In the genomic region with DNA sequence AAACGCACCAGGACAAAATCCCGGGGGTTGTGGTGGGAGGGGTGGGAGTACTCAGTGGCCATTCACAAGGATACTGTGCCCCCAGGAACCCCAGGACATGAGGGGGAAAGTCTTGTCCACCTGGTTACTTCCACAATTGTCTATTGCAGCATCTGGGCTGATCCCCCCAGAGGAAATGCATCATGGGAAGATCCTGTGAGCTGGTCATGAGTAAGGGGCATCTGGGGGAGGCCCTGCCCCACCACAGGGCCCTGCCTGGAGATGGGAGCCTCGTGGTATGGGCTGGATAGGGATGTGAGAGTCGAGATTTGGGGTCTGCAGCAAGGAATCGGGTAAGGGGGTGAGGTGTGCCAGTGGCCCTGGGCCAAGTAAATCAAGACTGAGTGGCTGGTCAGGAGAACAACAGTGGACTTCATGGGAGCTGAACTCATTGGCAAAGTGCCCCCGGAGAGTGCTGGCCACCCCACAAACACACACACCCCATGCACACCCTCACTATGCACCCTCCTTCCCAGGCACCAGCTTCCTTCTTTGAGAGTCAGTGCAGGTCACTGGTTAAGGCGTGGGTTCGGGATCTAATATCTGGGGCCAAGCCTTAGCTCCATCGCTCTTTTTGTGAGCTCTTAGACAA, we compare ENCODE assay signal across 21 cellular contexts. TPM values are rescaled to one million over a fixed set of nuclear protein-coding genes. Genes with fewer than 3 reads are reported as not detected.
DNase-seq lines count a peak whose midpoint lies in the region; ATAC-seq and TF ChIP-seq lines count a peak whose summit lies in the region.
"Had no signal": no experiment of that assay in that cellular context is flagged by ENCODE, and none has a peak within 500 bp of the region (broad histone marks: within the 10 kb centered on the region; RNA-seq: fewer than 3 reads in every experiment).

No MANE protein-coding gene starts in this region.

- TF ChIP-seq POLR2A in stomach (IDR thresholded peaks at IDR 0.05) = no peak

- H3K27me3 ChIP-seq in liver (ENCODE audit: control insufficient read depth in 4 of 4, insufficient read depth in 4 of 4, low read length in 3 of 4) (no peaks in the 10 kb centered on the region), stomach (no peaks in the 10 kb centered on the region)
- H3K27me3 ChIP-seq: right atrium auricular region had no signal

- H3K4me3 ChIP-seq in liver (ENCODE audit: low read depth in 1 of 3, low read length in 3 of 3) (peak overlapping the region; percentile 15 to 28 (median 21)), stomach (no peak overlapping the region)
- H3K4me3 ChIP-seq: mucosa of descending colon, right atrium auricular region had no signal

- H3K27me3 Mint-ChIP-seq in activated CD4-positive, alpha-beta T cell treated with anti-CD3 and anti-CD28 coated beads for 36 hours = peaks cover 3% of the 10 kb centered on the region
- H3K27me3 Mint-ChIP-seq in activated CD4-positive, alpha-beta T cell treated with anti-CD3 and anti-CD28 coated beads, Interleukin-2, amount 10 ng/mL, durations not matched to agents 24 days and 14 days = no peaks in the 10 kb centered on the region
- H3K27me3 Mint-ChIP-seq in T-helper 17 cell = no peaks in the 10 kb centered on the region
- H3K27me3 Mint-ChIP-seq: activated naive CD4-positive, alpha-beta T cell treated with anti-CD3 and anti-CD28 coated beads, Interleukin-2, amount 10 ng/mL, durations not matched to agents 7 days and 5 days had no signal

- CTCF ChIA-PET in activated CD4-positive, alpha-beta T cell treated with anti-CD3 and anti-CD28 coated beads for 36 hours (lab: Charles Lee) = interaction anchor here (1.0 to 2.3 kb wide), 4 partner anchors 12 to 95 kb away, joined by 5 to 7 read pairs (median 6); no protein-coding TSS in a partner anchor

- POLR2A ChIA-PET in activated CD4-positive, alpha-beta T cell treated with anti-CD3 and anti-CD28 coated beads for 36 hours (lab: Charles Lee) = interaction anchor here (1.2 to 4.4 kb wide), 5 partner anchors 10 to 49 kb away, joined by 3 to 41 read pairs (median 7); no protein-coding TSS in a partner anchor

- TF ChIP-seq EP300 in stomach (IDR thresholded peaks at IDR 0.05) = no peak

- H3K36me3 ChIP-seq in liver (ENCODE audit: control insufficient read depth in 4 of 4, insufficient read depth in 3 of 4, low read depth in 1 of 4, low read length in 3 of 4) (peaks cover 0 to 4% (median 0%) of the 10 kb centered on the region in 4 donors), stomach (no peaks in the 10 kb centered on the region)
- H3K36me3 ChIP-seq: right atrium auricular region had no signal

- peak overlapping the region; percentile 5 to 20 for H3K9ac ChIP-seq in liver (ENCODE audit: low read depth in 1 of 2, low read length in 2 of 2)

- no peak for TF ChIP-seq RAD21 in liver (IDR thresholded peaks at IDR 0.05)

- no peaks in the 10 kb centered on the region for H3K9me3 Mint-ChIP-seq in activated CD4-positive, alpha-beta T cell treated with anti-CD3 and anti-CD28 coated beads for 36 hours (ENCODE audit: low read depth)
- no peaks in the 10 kb centered on the region for H3K9me3 Mint-ChIP-seq in activated CD4-positive, alpha-beta T cell treated with anti-CD3 and anti-CD28 coated beads, Interleukin-2, amount 10 ng/mL, durations not matched to agents 24 days and 14 days
- H3K9me3 Mint-ChIP-seq: activated naive CD4-positive, alpha-beta T cell treated with anti-CD3 and anti-CD28 coated beads, Interleukin-2, amount 10 ng/mL, durations not matched to agents 7 days and 5 days had no signal

- DNase-seq in activated CD4-positive, alpha-beta T cell treated with anti-CD3 and anti-CD28 coated beads for 36 hours = no peak
- no peak for DNase-seq in activated CD4-positive, alpha-beta T cell treated with anti-CD3 and anti-CD28 coated beads, Interleukin-2, amount 10 ng/mL, durations not matched to agents 24 days and 14 days
- DNase-seq in T-helper 17 cell = no peak
- no peak for DNase-seq in stomach
- DNase-seq in stimulated activated CD4-positive, alpha-beta T cell treated with anti-CD3 and anti-CD28 coated beads, Interleukin-12 subunit alpha, Interleukin-12 subunit beta, amount 100 ng/mL, for 4 hours = no peak
- DNase-seq in NCI-H526 treated with DMSO at 0.1 percent for 48 hours (lab: John Stamatoyannopoulos, UW) = no peak
- DNase-seq: activated CD8-positive, alpha-beta memory T cell treated with anti-CD3 and anti-CD28 coated beads, Interleukin-2, amount 50 U/mL, for 4 hours; activated naive CD4-positive, alpha-beta T cell treated with anti-CD3 and anti-CD28 coated beads, Interleukin-2, amount 10 ng/mL, durations not matched to agents 7 days and 5 days; NCI-H1105 treated with DMSO at 0.1 percent for 48 hours; NCI-H526; occipital lobe had no signal

- H3K9me3 ChIP-seq in T-helper 17 cell (ENCODE audit: control insufficient read depth, low read length, poor library complexity, severe bottlenecking) (no peaks in the 10 kb centered on the region), liver (ENCODE audit: control insufficient read depth in 4 of 4, low read length in 3 of 4) (no peaks in the 10 kb centered on the region), stomach (no peaks in the 10 kb centered on the region)
- H3K9me3 ChIP-seq: mucosa of descending colon, right atrium auricular region had no signal

- TF ChIP-seq CTCF in liver (IDR thresholded peaks at IDR 0.05; ENCODE audit: low read depth, low read length, missing input control) = no peak
- no peak for TF ChIP-seq CTCF in stomach (IDR thresholded peaks at IDR 0.05)

- H3K27ac Mint-ChIP-seq in activated CD4-positive, alpha-beta T cell treated with anti-CD3 and anti-CD28 coated beads for 36 hours = peak overlapping the region; percentile 97
- no peak overlapping the region for H3K27ac Mint-ChIP-seq in activated CD4-positive, alpha-beta T cell treated with anti-CD3 and anti-CD28 coated beads, Interleukin-2, amount 10 ng/mL, durations not matched to agents 24 days and 14 days
- peak overlapping the region; percentile 82 for H3K27ac Mint-ChIP-seq in T-helper 17 cell
- H3K27ac Mint-ChIP-seq: activated naive CD4-positive, alpha-beta T cell treated with anti-CD3 and anti-CD28 coated beads, Interleukin-2, amount 10 ng/mL, durations not matched to agents 7 days and 5 days had no signal

- peaks cover 12 to 79% (median 55%) of the 10 kb centered on the region in 4 donors for H3K4me1 ChIP-seq in liver (ENCODE audit: control insufficient read depth in 4 of 4, insufficient read depth in 4 of 4, low read length in 3 of 4)
- peaks cover 39 to 87% (median 56%) of the 10 kb centered on the region in 4 donors for H3K4me1 ChIP-seq in stomach
- H3K4me1 ChIP-seq: right atrium auricular region had no signal

- ATAC-seq in activated CD4-positive, alpha-beta T cell treated with anti-CD3 and anti-CD28 coated beads for 36 hours = no peak
- ATAC-seq in T-helper 17 cell (no peak), HG03342 (IDR thresholded peaks at IDR 0.05; ENCODE audit: unreplicated experiment) (no peak)

- peaks cover 69% of the 10 kb centered on the region for H3K4me1 Mint-ChIP-seq in activated CD4-positive, alpha-beta T cell treated with anti-CD3 and anti-CD28 coated beads for 36 hours
- peaks cover 42% of the 10 kb centered on the region for H3K4me1 Mint-ChIP-seq in activated CD4-positive, alpha-beta T cell treated with anti-CD3 and anti-CD28 coated beads, Interleukin-2, amount 10 ng/mL, durations not matched to agents 24 days and 14 days
- H3K4me1 Mint-ChIP-seq in T-helper 17 cell = peaks cover 18% of the 10 kb centered on the region

- 68% methylated on average over 9 of the region's 9 CpGs for WGBS in liver
- 62 to 81% (median 70%) methylated on average over 9 of the region's 9 CpGs for WGBS in stomach, 5 donors

- intact Hi-C loops in activated CD4-positive, alpha-beta T cell treated with anti-CD3 and anti-CD28 coated beads for 36 hours (cut with DNase I, micrococcal nuclease) = loop anchor here (5.0 to 10.0 kb wide), 6 partner anchors 414 to 1126 kb away; partner anchors contain the start of genes ASB2 (in 2 of the 2), DICER1 (in 1 of the 2) and SYNE3 (in 1 of the 2)
- intact Hi-C loops in activated CD4-positive, alpha-beta T cell treated with anti-CD3 and anti-CD28 coated beads, Interleukin-2, amount 10 ng/mL, durations not matched to agents 24 days and 14 days (cut with micrococcal nuclease) = loop anchor here (5.0 to 10.0 kb wide), 3 partner anchors 44 to 417 kb away; partner anchors contain the start of genes ASB2 and OTUB2
- intact Hi-C loops in stomach (cut with DNase I; ENCODE audit: low total_unique reads) = no loop called here

- peak overlapping the region; percentile 76 for H3K4me3 Mint-ChIP-seq in activated CD4-positive, alpha-beta T cell treated with anti-CD3 and anti-CD28 coated beads for 36 hours
- no peak overlapping the region for H3K4me3 Mint-ChIP-seq in activated CD4-positive, alpha-beta T cell treated with anti-CD3 and anti-CD28 coated beads, Interleukin-2, amount 10 ng/mL, durations not matched to agents 24 days and 14 days
- no peak overlapping the region for H3K4me3 Mint-ChIP-seq in T-helper 17 cell
- H3K4me3 Mint-ChIP-seq: activated naive CD4-positive, alpha-beta T cell treated with anti-CD3 and anti-CD28 coated beads, Interleukin-2, amount 10 ng/mL, durations not matched to agents 7 days and 5 days; brain had no signal

- peak overlapping the region; percentile 94 to 98 for H3K27ac ChIP-seq in liver (ENCODE audit: low read depth in 1 of 2, low read length in 2 of 2)
- peak overlapping the region in 3 of 5 donors; percentile 64 to 79 (median 75) for H3K27ac ChIP-seq in stomach
- H3K27ac ChIP-seq: right atrium auricular region had no signal

- peaks cover 12% of the 10 kb centered on the region for H3K36me3 Mint-ChIP-seq in activated CD4-positive, alpha-beta T cell treated with anti-CD3 and anti-CD28 coated beads for 36 hours (ENCODE audit: low read depth)
- no peaks in the 10 kb centered on the region for H3K36me3 Mint-ChIP-seq in activated CD4-positive, alpha-beta T cell treated with anti-CD3 and anti-CD28 coated beads, Interleukin-2, amount 10 ng/mL, durations not matched to agents 24 days and 14 days (ENCODE audit: low read depth)
- no peaks in the 10 kb centered on the region for H3K36me3 Mint-ChIP-seq in T-helper 17 cell (ENCODE audit: low read depth)
- H3K36me3 Mint-ChIP-seq: activated naive CD4-positive, alpha-beta T cell treated with anti-CD3 and anti-CD28 coated beads, Interleukin-2, amount 10 ng/mL, durations not matched to agents 7 days and 5 days; brain had no signal

RNA-seq across cellular contexts. Expression of gene SERPINA1, which starts 3.0 kb away (rescaled TPM):
- total RNA-seq in activated CD4-positive, alpha-beta T cell treated with anti-CD3 and anti-CD28 coated beads for 36 hours = 100 to 1,000 TPM; 102 to 140 TPM
- 0.59 and 0.96 TPM in 2 replicates for total RNA-seq in activated CD4-positive, alpha-beta T cell treated with anti-CD3 and anti-CD28 coated beads, Interleukin-2, amount 10 ng/mL, durations not matched to agents 24 days and 14 days
- 10 to 100 TPM in 1 of 2 donors, 1 to 10 TPM in 1; 3.5 to 15.5 TPM for total RNA-seq in T-helper 17 cell
- over 10,000 TPM; 10,220 to 22,719 TPM for total RNA-seq in liver
- polyA plus RNA-seq in liver = over 10,000 TPM; 28,447 to 47,972 TPM
- total RNA-seq in stomach = 100 to 1,000 TPM in 2 of 5 donors, 10 to 100 TPM in 3; 10.5 to 315 (median 46.3) TPM
- polyA plus RNA-seq in stomach = 1,000 to 10,000 TPM in 1 of 3 donors, 100 to 1,000 TPM in 1, 10 to 100 TPM in 1; 37.6 to 1,332 (median 307) TPM
- total RNA-seq: dermis microvascular lymphatic vessel endothelial cell had no signal

RNA-seq across cellular contexts. Expression of gene SERPINA2, which starts 24.9 kb away (rescaled TPM):
- not detected for total RNA-seq in activated CD4-positive, alpha-beta T cell treated with anti-CD3 and anti-CD28 coated beads for 36 hours
- total RNA-seq in activated CD4-positive, alpha-beta T cell treated with anti-CD3 and anti-CD28 coated beads, Interleukin-2, amount 10 ng/mL, durations not matched to agents 24 days and 14 days = not detected in 2 replicates
- total RNA-seq in T-helper 17 cell = not detected
- not detected for total RNA-seq in liver
- not detected for polyA plus RNA-seq in liver
- not detected for total RNA-seq in stomach
- not detected for polyA plus RNA-seq in stomach
- total RNA-seq: dermis microvascular lymphatic vessel endothelial cell; HT1080; mucosa of descending colon; occipital lobe; right atrium auricular region; T-helper 2 cell treated with Interferon-gamma antibody and Interleukin-4, amounts not matched to agents 100 ng/mL and 5 ng/mL, for 36 hours had no signal
- polyA plus RNA-seq: BJ, esophagus had no signal

Comparison
In these comparisons a context has a peak if more than half of its experiments do, and no peak if none do; other contexts are left out.
1. H3K4me3 ChIP-seq: peak in liver (3 of 3); none in stomach (0 of 4).
2. RNA of gene SERPINA1, which starts 3.0 kb away (total RNA-seq): 10,220 to 22,719 TPM in liver; 102 to 140 TPM in activated CD4-positive, alpha-beta T cell treated with anti-CD3 and anti-CD28 coated beads for 36 hours, 10.5 to 315 TPM in stomach, 3.5 to 15.5 TPM in T-helper 17 cell and 0.59 to 0.96 TPM in activated CD4-positive, alpha-beta T cell treated with anti-CD3 and anti-CD28 coated beads, Interleukin-2, amount 10 ng/mL, durations not matched to agents 24 days and 14 days; every median in the first group is over 10 times any median in the second.